10 cellular contexts compared by ENCODE assay signal in the genomic region with DNA sequence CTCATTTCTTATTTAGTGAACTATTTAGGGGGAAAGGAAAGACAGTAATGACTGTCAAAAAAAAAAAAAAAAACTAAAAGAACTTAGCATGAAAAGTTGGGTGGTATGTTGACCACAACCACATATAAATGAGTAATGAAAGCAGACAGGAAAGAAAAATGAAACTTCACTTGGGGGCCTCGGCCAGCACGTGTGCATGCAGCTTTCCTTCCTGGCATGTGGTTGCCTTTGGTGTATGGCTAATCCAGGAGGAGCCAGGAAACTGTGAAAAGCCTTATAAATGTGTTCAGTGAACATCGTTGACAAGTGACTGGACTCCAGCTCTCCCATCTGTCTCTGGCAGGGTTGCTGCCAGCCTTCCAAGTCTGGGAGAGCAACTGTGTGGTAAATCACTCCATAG.
A peak's percentile ranks its signal among the peaks of the same experiment; 100 is the strongest.
DNase-seq lines count a peak whose midpoint lies in the region; ATAC-seq, FAIRE-seq and TF ChIP-seq lines count a peak whose summit lies in the region.
"Had no signal": no experiment of that assay in that cellular context is flagged by ENCODE, and none has a peak within 500 bp of the region (broad histone marks: within the 10 kb centered on the region; RNA-seq: fewer than 3 reads in every experiment).

No MANE protein-coding gene starts in this region.

- no peaks in the 10 kb centered on the region for H4K20me1 ChIP-seq in OCI-LY7 (ENCODE audit: insufficient read depth, low read length)

- WGBS in A549 (ENCODE audit: missing lambda C conversion rate) = 35% methylated on average over 3 of the region's 3 CpGs
- 17% methylated on average over 3 of the region's 3 CpGs for WGBS in right lobe of liver (ENCODE audit: insufficient coverage, low coverage, low lambda C conversion rate, missing lambda C conversion rate)

- no peak overlapping the region for H2AFZ ChIP-seq in OCI-LY7 (ENCODE audit: low read length)

- H3K27me3 ChIP-seq in dorsolateral prefrontal cortex (no peaks in the 10 kb centered on the region), right lobe of liver (no peaks in the 10 kb centered on the region)

- TF ChIP-seq POLR2A in A549 (IDR thresholded peaks at IDR 0.05; ENCODE audit: low read length) (no peak), right lobe of liver (IDR thresholded peaks at IDR 0.05) (no peak)

- no peak for FAIRE-seq in A549 (lab: Jason Lieb, UNC)

- H3K79me2 ChIP-seq in OCI-LY7 (ENCODE audit: insufficient read depth, low read depth, low read length) = no peaks in the 10 kb centered on the region

- no peak for DNase-seq in A549 (ENCODE audit: low read depth in 1 of 2, low spot score in 1 of 2)
- DNase-seq in HS-27A (ENCODE audit: low read depth) = peak; percentile 86
- peak in 7 of 10 donors; percentile 3 to 61 (median 48) for DNase-seq in dorsolateral prefrontal cortex
- DNase-seq in OCI-LY7 (ENCODE audit: low spot score) = no peak
- no peak for DNase-seq in NCI-H2107 (lab: John Stamatoyannopoulos, UW)
- DNase-seq in NOMO-1 (lab: John Stamatoyannopoulos, UW; ENCODE audit: unreplicated experiment in 2 of 2) = no peak
- no peak for DNase-seq in right lobe of liver
- DNase-seq: mucosa of descending colon, NCI-H774 had no signal

- H3K4me3 ChIP-seq in A549 (no peak overlapping the region), dorsolateral prefrontal cortex (no peak overlapping the region), OCI-LY7 (ENCODE audit: low read depth, low read length, poor library complexity, severe bottlenecking) (no peak overlapping the region), right lobe of liver (no peak overlapping the region)
- H3K4me3 ChIP-seq: mucosa of descending colon had no signal

- intact Hi-C loops in dorsolateral prefrontal cortex (cut with DNase I) (no loop called here), OCI-LY7 (cut with micrococcal nuclease; ENCODE audit: unreplicated experiment) (no loop called here), right lobe of liver (cut with DNase I) (no loop called here)

- no peak for TF ChIP-seq RAD21 in A549 (conservative IDR thresholded peaks at IDR 0.05 in 1 of 2, IDR thresholded peaks at IDR 0.05 in 1 of 2)

- no peak for ATAC-seq in A549
- peak; percentile 94 for ATAC-seq in GM18907 (IDR thresholded peaks at IDR 0.05; ENCODE audit: unreplicated experiment)
- ATAC-seq in right lobe of liver = no peak
- ATAC-seq: mucosa of descending colon had no signal

- H3K9me3 ChIP-seq in A549 = peaks cover 11% of the 10 kb centered on the region; the same call in 2 of the 3 replicates
- H3K9me3 ChIP-seq in OCI-LY7 (ENCODE audit: low read length) = no peaks in the 10 kb centered on the region
- H3K9me3 ChIP-seq in right lobe of liver = no peaks in the 10 kb centered on the region
- H3K9me3 ChIP-seq: mucosa of descending colon had no signal

- POLR2A ChIA-PET in A549 (lab: Yijun Ruan, JAX) = no interaction called here
- POLR2A ChIA-PET in OCI-LY7 (lab: Charles Lee) = no interaction called here

- TF ChIP-seq CTCF in A549 (IDR thresholded peaks at IDR 0.05) = no peak
- TF ChIP-seq CTCF in dorsolateral prefrontal cortex (IDR thresholded peaks at IDR 0.05 in 54 of 56, conservative IDR thresholded peaks at IDR 0.05 in 2 of 56; ENCODE audit: low read depth in 1 of 56, partially characterized antibody in 56 of 56) = no peak
- TF ChIP-seq CTCF in OCI-LY7 (conservative IDR thresholded peaks at IDR 0.05; ENCODE audit: low read length) = no peak
- no peak for TF ChIP-seq CTCF in right lobe of liver (IDR thresholded peaks at IDR 0.05)

- H3K36me3 ChIP-seq in OCI-LY7 (ENCODE audit: insufficient read depth, low read length) = no peaks in the 10 kb centered on the region
- H3K36me3 ChIP-seq in right lobe of liver = no peaks in the 10 kb centered on the region

- peak overlapping the region in 1 of 2 experiments; percentile 40; a peak in 2 of 6 replicates for H3K27ac ChIP-seq in A549
- no peak overlapping the region for H3K27ac ChIP-seq in dorsolateral prefrontal cortex
- no peak overlapping the region for H3K27ac ChIP-seq in OCI-LY7 (ENCODE audit: low read depth, low read length, poor library complexity, severe bottlenecking)
- H3K27ac ChIP-seq in right lobe of liver = no peak overlapping the region

- no TSS peak for BruUV-seq in OCI-LY7 (replicated peaks; lab: Mats Ljungman, UMichigan)

- no peak overlapping the region for H3K4me2 ChIP-seq in A549
- H3K4me2 ChIP-seq in OCI-LY7 (ENCODE audit: low read length) = no peak overlapping the region

- no peaks in the 10 kb centered on the region for H3K9me2 ChIP-seq in OCI-LY7 (ENCODE audit: insufficient read depth, low read length)

- CTCF ChIA-PET in A549 (lab: Yijun Ruan, JAX) = interaction anchor here (1.9 kb wide), 1 partner anchor 12 kb away, joined by 5 read pairs; no protein-coding TSS in a partner anchor
- CTCF ChIA-PET in OCI-LY7 (lab: Charles Lee; ENCODE audit: unreplicated experiment) = no interaction called here

- H3K4me1 ChIP-seq in A549 = no peaks in the 10 kb centered on the region
- no peaks in the 10 kb centered on the region for H3K4me1 ChIP-seq in OCI-LY7 (ENCODE audit: insufficient read depth, low read length, poor library complexity, severe bottlenecking)
- H3K4me1 ChIP-seq in right lobe of liver = no peaks in the 10 kb centered on the region

- TF ChIP-seq EP300 in A549 (IDR thresholded peaks at IDR 0.05) = no peak

TF ChIP-seq in A549, 52 proteins besides CTCF, POLR2A, EP300 and RAD21:
- TF ChIP-seq ZNF302 (CRISPR knock-in tag; IDR thresholded peaks at IDR 0.05) = no peak
- no peak for TF ChIP-seq MAFK (IDR thresholded peaks at IDR 0.05; ENCODE audit: partially characterized antibody)
- no peak for TF ChIP-seq EHF (CRISPR knock-in tag; IDR thresholded peaks at IDR 0.05)
- peak; percentile 14; the same call in 1 of the 2 replicates for TF ChIP-seq MAX (IDR thresholded peaks at IDR 0.05)
- TF ChIP-seq RNF2 (IDR thresholded peaks at IDR 0.05; ENCODE audit: borderline replicate concordance, low read depth) = no peak
- TF ChIP-seq TP53 (CRISPR knock-in tag; IDR thresholded peaks at IDR 0.05) = no peak
- TF ChIP-seq EHMT2 (IDR thresholded peaks at IDR 0.05; ENCODE audit: low read depth) = no peak
- TF ChIP-seq E2F6 (IDR thresholded peaks at IDR 0.05; ENCODE audit: borderline replicate concordance, low read depth) = no peak

Comparison
In these comparisons a context has a peak if more than half of its experiments do, and no peak if none do; other contexts are left out.
1. DNase-seq: peak in HS-27A (single experiment) and dorsolateral prefrontal cortex (7 of 10); none in A549 (0 of 2), OCI-LY7 (single experiment), NCI-H2107 (single experiment), NOMO-1 (0 of 2) and right lobe of liver (0 of 3).